9 cellular contexts compared by ENCODE assay signal in genomic region chr18:57438669-57439616, GRCh38. TPM values are rescaled to one million over a fixed set of nuclear protein-coding genes. Genes with fewer than 3 reads are reported as not detected.
A peak's percentile ranks its signal among the peaks of the same experiment; 100 is the strongest.
DNase-seq lines count a peak whose midpoint lies in the region; ATAC-seq and TF ChIP-seq lines count a peak whose summit lies in the region.
"Had no signal": no experiment of that assay in that cellular context is flagged by ENCODE, and none has a peak within 500 bp of the region (broad histone marks: within the 10 kb centered on the region; RNA-seq: fewer than 3 reads in every experiment).

No MANE protein-coding gene starts in this region.

- POLR2A ChIA-PET in activated CD4-positive, alpha-beta memory T cell treated with anti-CD3 and anti-CD28 coated beads, Interleukin-2, amount 10 ng/mL, durations not matched to agents 7 days and 5 days (lab: Charles Lee): interaction anchor here (1.6 kb wide), 1 partner anchor 10 kb away, joined by 6 read pairs; no protein-coding TSS in a partner anchor

- ATAC-seq in GM21576 (IDR thresholded peaks at IDR 0.05; ENCODE audit: unreplicated experiment): no peak

- H3K9me3 ChIP-seq in Karpas-422 (ENCODE audit: low read length) (no peaks in the 10 kb centered on the region), osteoblast (ENCODE audit: low read depth, low read length) (no peaks in the 10 kb centered on the region)

- H3K9ac ChIP-seq in Karpas-422 (ENCODE audit: low read length): no peak overlapping the region

- in situ Hi-C loops in G401 (cut with HindIII; ENCODE audit: low sequenced_read_pairs): no loop called here

- peak overlapping the region; percentile 4 for H3K4me3 Mint-ChIP-seq in activated CD4-positive, alpha-beta memory T cell treated with anti-CD3 and anti-CD28 coated beads, Interleukin-2, amount 10 ng/mL, durations not matched to agents 7 days and 5 days
- H3K4me3 Mint-ChIP-seq in nephron: peak overlapping the region; percentile 83 to 86 (median 85)

- TF ChIP-seq POLR2A in lower leg skin (IDR thresholded peaks at IDR 0.05): no peak

- peaks cover 4% of the 10 kb centered on the region; the same call in 1 of the 2 replicates for H3K4me1 ChIP-seq in Karpas-422 (ENCODE audit: low read length)
- H3K4me1 ChIP-seq in osteoblast (ENCODE audit: insufficient read depth, low read length): peaks cover 8% of the 10 kb centered on the region

- H3K9me3 Mint-ChIP-seq in activated CD4-positive, alpha-beta memory T cell treated with anti-CD3 and anti-CD28 coated beads, Interleukin-2, amount 10 ng/mL, durations not matched to agents 7 days and 5 days: no peaks in the 10 kb centered on the region
- H3K9me3 Mint-ChIP-seq in nephron: no peaks in the 10 kb centered on the region

- H3K36me3 ChIP-seq in Karpas-422 (ENCODE audit: insufficient read depth, low read length): no peaks in the 10 kb centered on the region
- no peaks in the 10 kb centered on the region for H3K36me3 ChIP-seq in osteoblast (ENCODE audit: insufficient read depth, low read length)

- no peak overlapping the region for H3K4me2 ChIP-seq in Karpas-422 (ENCODE audit: low read depth, low read length, poor library complexity, severe bottlenecking)
- H3K4me2 ChIP-seq in osteoblast (ENCODE audit: insufficient read depth, low read length): no peak overlapping the region

- H3K27ac Mint-ChIP-seq in activated CD4-positive, alpha-beta memory T cell treated with anti-CD3 and anti-CD28 coated beads, Interleukin-2, amount 10 ng/mL, durations not matched to agents 7 days and 5 days: no peak overlapping the region
- H3K27ac Mint-ChIP-seq in nephron: no peak overlapping the region
- H3K27ac Mint-ChIP-seq: immature natural killer cell had no signal

- H3K4me3 ChIP-seq in Karpas-422 (ENCODE audit: low read length) (no peak overlapping the region), osteoblast (ENCODE audit: insufficient read depth, low read length) (no peak overlapping the region), lower leg skin (ENCODE audit: low read depth, poor library complexity, severe bottlenecking) (no peak overlapping the region)

- H2AFZ ChIP-seq in Karpas-422 (ENCODE audit: low read length): no peak overlapping the region
- H2AFZ ChIP-seq in osteoblast (ENCODE audit: low read length): no peak overlapping the region

- WGBS in lower leg skin, 2 donors: 7 to 9% methylated on average over 34 of the region's 34 CpGs

- H3K79me2 ChIP-seq in Karpas-422 (ENCODE audit: low read length) (no peaks in the 10 kb centered on the region), osteoblast (ENCODE audit: insufficient read depth, low read length) (no peaks in the 10 kb centered on the region)

- DNase-seq in G401 (ENCODE audit: low spot score) (peak; percentile 23), Karpas-422 (peak; percentile 73), osteoblast (ENCODE audit: insufficient read length, low spot score, missing footprints) (no peak), lower leg skin (ENCODE audit: low spot score in 2 of 2) (no peak)
- DNase-seq in activated CD4-positive, alpha-beta memory T cell treated with anti-CD3 and anti-CD28 coated beads, Interleukin-2, amount 10 ng/mL, durations not matched to agents 7 days and 5 days: no peak
- no peak for DNase-seq in activated CD4-positive, CD25-positive, alpha-beta regulatory T cell treated with anti-CD3 and anti-CD28 coated beads, Interleukin-2, amount 50 U/mL, for 72 hours
- DNase-seq: immature natural killer cell had no signal

- peak in 1 of 3 experiments; percentile 14 for TF ChIP-seq CTCF in nephron (IDR thresholded peaks at IDR 0.05; ENCODE audit: unreplicated experiment in 3 of 3)
- no peak for TF ChIP-seq CTCF in osteoblast (IDR thresholded peaks at IDR 0.05; ENCODE audit: extremely low read depth, low read depth, low read length)
- TF ChIP-seq CTCF in lower leg skin (IDR thresholded peaks at IDR 0.05): no peak

- H3K36me3 Mint-ChIP-seq in activated CD4-positive, alpha-beta memory T cell treated with anti-CD3 and anti-CD28 coated beads, Interleukin-2, amount 10 ng/mL, durations not matched to agents 7 days and 5 days (ENCODE audit: low read depth): peaks cover 19% of the 10 kb centered on the region
- no peaks in the 10 kb centered on the region for H3K36me3 Mint-ChIP-seq in nephron (ENCODE audit: low read depth)

- H3K27me3 ChIP-seq in Karpas-422 (ENCODE audit: low read length) (no peaks in the 10 kb centered on the region), osteoblast (ENCODE audit: insufficient read depth, low read length) (peaks cover 93% of the 10 kb centered on the region)

- H4K20me1 ChIP-seq in Karpas-422 (ENCODE audit: insufficient read depth, low read depth, low read length) (0 out of 2 replicates have a peak, but pooled peaks cover 5% of the 10 kb centered on the region), osteoblast (ENCODE audit: insufficient read depth, low read length) (no peaks in the 10 kb centered on the region)

- H3K27me3 Mint-ChIP-seq in activated CD4-positive, alpha-beta memory T cell treated with anti-CD3 and anti-CD28 coated beads, Interleukin-2, amount 10 ng/mL, durations not matched to agents 7 days and 5 days: peaks cover 90% of the 10 kb centered on the region
- H3K27me3 Mint-ChIP-seq in nephron (ENCODE audit: low read depth): peaks cover 99% of the 10 kb centered on the region

- no peak overlapping the region for H3K27ac ChIP-seq in Karpas-422 (ENCODE audit: low read length)
- no peak overlapping the region for H3K27ac ChIP-seq in osteoblast (ENCODE audit: low read depth, low read length)

- peaks cover 34% of the 10 kb centered on the region for H3K4me1 Mint-ChIP-seq in activated CD4-positive, alpha-beta memory T cell treated with anti-CD3 and anti-CD28 coated beads, Interleukin-2, amount 10 ng/mL, durations not matched to agents 7 days and 5 days
- H3K4me1 Mint-ChIP-seq in nephron: peaks cover 40% of the 10 kb centered on the region

- intact Hi-C loops in lower leg skin (cut with DNase I; ENCODE audit: low total_unique reads): no loop called here

- CTCF ChIA-PET in activated CD4-positive, alpha-beta memory T cell treated with anti-CD3 and anti-CD28 coated beads, Interleukin-2, amount 10 ng/mL, durations not matched to agents 7 days and 5 days (lab: Charles Lee): interaction anchor here (0.6 to 2.5 kb wide), 3 partner anchors 570 to 690 kb away, joined by 3 to 7 read pairs (median 3); no protein-coding TSS in a partner anchor

- no peaks in the 10 kb centered on the region for H3K9me2 ChIP-seq in Karpas-422 (replicated peaks; ENCODE audit: insufficient read depth, low read length)

RNA-seq across cellular contexts. Expression of gene ONECUT2, which starts 3.8 kb away (rescaled TPM):
- total RNA-seq in G401 (2014; rRNA removed; shearing (Covaris generic)): not detected in 2 replicates
- total RNA-seq in Karpas-422 (2014; rRNA removed; shearing (Covaris generic); ENCODE audit: low replicate concordance): not detected in 2 replicates
- not detected for total RNA-seq in activated CD4-positive, alpha-beta memory T cell treated with anti-CD3 and anti-CD28 coated beads, Interleukin-2, amount 10 ng/mL, durations not matched to agents 7 days and 5 days
- under 0.01 TPM in 1 of 2 replicates, not detected in the other for total RNA-seq in osteoblast
- total RNA-seq in lower leg skin: under 1 TPM in 3 of 4 donors, not detected in 1; 0.02 to 0.08 (median 0.06) TPM

Comparison
In these comparisons a context has a peak if more than half of its experiments do, and no peak if none do; other contexts are left out.
1. DNase-seq: peak in G401 (single experiment) and Karpas-422 (single experiment); none in activated CD4-positive, alpha-beta memory T cell treated with anti-CD3 and anti-CD28 coated beads, Interleukin-2, amount 10 ng/mL, durations not matched to agents 7 days and 5 days (single experiment), osteoblast (single experiment), lower leg skin (0 of 2) and activated CD4-positive, CD25-positive, alpha-beta regulatory T cell treated with anti-CD3 and anti-CD28 coated beads, Interleukin-2, amount 50 U/mL, for 72 hours (single experiment).